8 cellular contexts compared by ENCODE assay signal in the genomic region with DNA sequence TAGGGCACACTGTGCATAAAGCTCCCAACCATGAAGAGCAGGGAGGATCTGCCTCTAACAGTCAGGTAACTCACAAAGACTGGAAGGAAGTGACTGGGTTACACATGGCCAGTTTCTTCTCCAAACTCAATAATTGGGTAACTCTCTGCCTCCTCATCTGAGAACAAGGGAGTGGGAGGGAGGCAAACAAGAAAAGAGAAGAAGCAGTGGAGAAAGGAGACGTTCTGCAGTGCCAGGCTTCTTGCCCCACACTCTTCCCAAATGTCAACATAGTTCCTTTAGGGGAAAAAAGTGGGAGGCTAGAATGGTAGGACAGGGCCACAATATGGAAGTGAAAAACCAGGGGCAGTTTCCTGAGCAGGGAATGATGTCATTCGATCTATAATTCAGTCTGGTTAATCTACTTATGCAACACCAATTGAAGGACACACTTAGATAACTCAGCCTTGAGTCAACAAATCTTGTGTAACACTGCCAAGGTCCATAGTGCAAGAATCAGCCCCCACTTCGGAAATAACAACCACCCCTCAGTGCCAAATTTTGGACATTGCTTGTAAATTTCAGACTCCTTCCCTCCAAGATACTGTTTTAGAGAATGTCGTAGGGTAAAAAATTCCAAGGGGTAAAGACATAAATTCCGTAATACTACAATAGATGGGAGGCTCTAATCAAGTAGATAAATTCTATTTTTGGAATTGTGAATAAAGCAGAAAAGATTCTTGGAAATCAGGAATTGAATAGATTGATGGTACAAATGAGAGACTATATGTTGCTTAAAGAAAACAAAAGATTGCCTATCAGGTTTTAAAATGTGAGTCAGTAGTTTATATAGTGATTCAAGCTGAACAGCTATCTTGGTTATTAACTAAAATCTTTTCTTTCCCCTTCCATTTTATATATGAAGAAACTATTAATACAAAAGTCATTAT.
DNase-seq lines count a peak whose midpoint lies in the region; ATAC-seq and TF ChIP-seq lines count a peak whose summit lies in the region.

No MANE protein-coding gene starts in this region.

- H3K9me3 ChIP-seq in left lung = no peaks in the 10 kb centered on the region
- H3K9me3 ChIP-seq in aorta (ENCODE audit: control insufficient read depth, low read length) = no peaks in the 10 kb centered on the region

- 6 to 15% methylated on average over 5 of the region's 5 CpGs for WGBS in aorta, 2 donors

- H3K27ac Mint-ChIP-seq in activated naive CD4-positive, alpha-beta T cell treated with anti-CD3 and anti-CD28 coated beads, Interleukin-2, amount 50 U/mL, for 24 hours = peak overlapping the region; percentile 20

- H3K4me1 ChIP-seq in left lung (peaks cover 27 to 67% of the 10 kb centered on the region in 2 donors), aorta (ENCODE audit: control insufficient read depth in 1 of 2, insufficient read depth in 2 of 2, low read length in 2 of 2) (peaks cover 8 to 34% of the 10 kb centered on the region in 2 donors)

- peaks cover 6% of the 10 kb centered on the region for H3K36me3 Mint-ChIP-seq in activated naive CD4-positive, alpha-beta T cell treated with anti-CD3 and anti-CD28 coated beads, Interleukin-2, amount 50 U/mL, for 24 hours

- H3K27me3 Mint-ChIP-seq in activated naive CD4-positive, alpha-beta T cell treated with anti-CD3 and anti-CD28 coated beads, Interleukin-2, amount 50 U/mL, for 24 hours = no peaks in the 10 kb centered on the region

- H3K27me3 ChIP-seq in left lung = no peaks in the 10 kb centered on the region
- no peaks in the 10 kb centered on the region for H3K27me3 ChIP-seq in aorta (ENCODE audit: control insufficient read depth in 1 of 2, insufficient read depth in 2 of 2, low read length in 1 of 2)

- H3K9me3 Mint-ChIP-seq in activated naive CD4-positive, alpha-beta T cell treated with anti-CD3 and anti-CD28 coated beads, Interleukin-2, amount 50 U/mL, for 24 hours = no peaks in the 10 kb centered on the region

- ATAC-seq in left lung (peak; percentile 49), aorta (ENCODE audit: low FRiP score) (peak; percentile 33)

- intact Hi-C loops in left lung (cut with DNase I) = no loop called here
- intact Hi-C loops in aorta (cut with DNase I) = no loop called here

- H3K27ac ChIP-seq in left lung (peak overlapping the region; percentile 52 to 79), aorta (ENCODE audit: low read depth in 1 of 2, low read length in 2 of 2) (peak overlapping the region; percentile 51 to 77), substantia nigra (ENCODE audit: low read depth, low read length, poor library complexity, severe bottlenecking) (no peak overlapping the region)

- H3K36me3 ChIP-seq in left lung = no peaks in the 10 kb centered on the region
- no peaks in the 10 kb centered on the region for H3K36me3 ChIP-seq in aorta (ENCODE audit: control insufficient read depth in 1 of 2, insufficient read depth in 2 of 2, low read length in 1 of 2)

- no peak overlapping the region for H3K4me3 Mint-ChIP-seq in activated naive CD4-positive, alpha-beta T cell treated with anti-CD3 and anti-CD28 coated beads, Interleukin-2, amount 50 U/mL, for 24 hours

- peaks cover 47% of the 10 kb centered on the region for H3K4me1 Mint-ChIP-seq in activated naive CD4-positive, alpha-beta T cell treated with anti-CD3 and anti-CD28 coated beads, Interleukin-2, amount 50 U/mL, for 24 hours

- no peak for DNase-seq in activated naive CD4-positive, alpha-beta T cell (lab: John Stamatoyannopoulos, UW)
- peak; percentile 94 for DNase-seq in amniotic epithelial cell (ENCODE audit: low read depth)
- DNase-seq in left lung = peak in 1 of 2 donors; percentile 54
- no peak for DNase-seq in aorta
- no peak for DNase-seq in substantia nigra (lab: John Stamatoyannopoulos, UW)
- no peak for DNase-seq in NCI-H187 (lab: John Stamatoyannopoulos, UW)
- no peak for DNase-seq in COR-L47 (lab: John Stamatoyannopoulos, UW)

- H3K4me3 ChIP-seq in left lung = no peak overlapping the region
- no peak overlapping the region for H3K4me3 ChIP-seq in aorta (ENCODE audit: low read length in 2 of 2)

- no peak for TF ChIP-seq CTCF in left lung (IDR thresholded peaks at IDR 0.05)
